ENCODE assay signal across 28 cellular contexts in the genomic region with DNA sequence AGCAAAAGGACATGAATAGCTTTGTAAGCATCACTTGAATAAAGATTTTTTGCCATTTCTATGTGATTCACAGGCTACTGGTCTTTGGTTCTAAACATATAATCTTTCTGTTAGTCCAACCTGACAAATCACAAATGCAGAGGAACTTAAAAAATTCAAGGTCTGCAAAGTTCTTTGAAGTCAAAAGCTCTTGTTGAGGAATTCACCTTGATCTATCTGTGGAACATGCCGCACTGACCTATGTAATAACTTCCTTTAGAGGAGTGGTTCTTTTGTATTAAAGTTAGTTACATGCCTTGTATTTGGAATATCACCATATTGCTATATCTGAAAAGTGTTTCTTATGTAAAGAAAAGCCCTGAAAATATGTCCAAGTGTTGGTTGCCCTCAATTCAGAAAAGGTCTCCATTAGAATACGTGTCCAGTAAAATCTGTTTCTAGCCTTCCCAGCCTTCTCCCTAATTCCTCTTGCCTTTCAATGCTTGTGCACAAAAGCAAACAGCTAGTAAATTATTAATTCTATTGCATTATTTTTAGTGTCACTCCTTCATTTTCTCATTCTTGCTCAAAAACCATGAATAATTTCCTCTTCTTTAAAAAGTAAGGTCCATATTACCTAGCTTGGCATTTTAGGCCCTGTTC.
"Had no signal": no experiment of that assay in that cellular context is flagged by ENCODE, and none has a peak within 500 bp of the region (broad histone marks: within the 10 kb centered on the region; RNA-seq: fewer than 3 reads in every experiment).

No MANE protein-coding gene starts in this region.

- H3K4me2 ChIP-seq: neural progenitor cell, smooth muscle cell had no signal

- H3K27me3 ChIP-seq: neural progenitor cell, pancreas, spleen, stomach, thyroid gland, tibial nerve, upper lobe of left lung, vagina had no signal

- H3K27ac Mint-ChIP-seq: naive B cell; naive thymus-derived CD8-positive, alpha-beta T cell; natural killer cell treated with Interleukin-12 subunit alpha and Interleukin-12 subunit beta and Interleukin-15 and Interleukin-18, amount 100 ng/mL, for 72 hours; neural progenitor cell; stimulated activated effector memory CD8-positive, alpha-beta T cell treated with anti-CD3 and anti-CD28 coated beads, Interleukin-12 subunit alpha, Interleukin-12 subunit beta, amount 100 ng/mL, for 72 hours; stimulated activated naive B cell treated with anti-CD40 and anti-IgM and Interleukin-4, amounts not matched to agents 10 μg/mL and 1 μg/mL and 100 μg/mL, for 72 hours; stimulated activated naive CD8-positive, alpha-beta T cell treated with anti-CD3 and anti-CD28 coated beads, Interleukin-15, Interleukin-2, amounts not matched to agents 100 ng/mL and 50 ng/mL, for 24 hours had no signal

- H2AFZ ChIP-seq: neural progenitor cell had no signal

- H3K4me3 Mint-ChIP-seq: naive B cell; naive thymus-derived CD8-positive, alpha-beta T cell; natural killer cell treated with Interleukin-12 subunit alpha and Interleukin-12 subunit beta and Interleukin-15 and Interleukin-18, amount 100 ng/mL, for 72 hours; neural progenitor cell; stimulated activated effector memory CD8-positive, alpha-beta T cell treated with anti-CD3 and anti-CD28 coated beads, Interleukin-12 subunit alpha, Interleukin-12 subunit beta, amount 100 ng/mL, for 72 hours; stimulated activated naive B cell treated with anti-CD40 and anti-IgM and Interleukin-4, amounts not matched to agents 10 μg/mL and 1 μg/mL and 100 μg/mL, for 72 hours; stimulated activated naive CD8-positive, alpha-beta T cell treated with anti-CD3 and anti-CD28 coated beads, Interleukin-15, Interleukin-2, amounts not matched to agents 100 ng/mL and 50 ng/mL, for 24 hours had no signal

- H3K36me3 Mint-ChIP-seq: naive B cell; naive thymus-derived CD8-positive, alpha-beta T cell; natural killer cell treated with Interleukin-12 subunit alpha and Interleukin-12 subunit beta and Interleukin-15 and Interleukin-18, amount 100 ng/mL, for 72 hours; neural progenitor cell; stimulated activated effector memory CD8-positive, alpha-beta T cell treated with anti-CD3 and anti-CD28 coated beads, Interleukin-12 subunit alpha, Interleukin-12 subunit beta, amount 100 ng/mL, for 72 hours; stimulated activated naive B cell treated with anti-CD40 and anti-IgM and Interleukin-4, amounts not matched to agents 10 μg/mL and 1 μg/mL and 100 μg/mL, for 72 hours had no signal

- H3K4me1 Mint-ChIP-seq: naive B cell; naive thymus-derived CD8-positive, alpha-beta T cell; neural progenitor cell; stimulated activated effector memory CD8-positive, alpha-beta T cell treated with anti-CD3 and anti-CD28 coated beads, Interleukin-12 subunit alpha, Interleukin-12 subunit beta, amount 100 ng/mL, for 72 hours; stimulated activated naive B cell treated with anti-CD40 and anti-IgM and Interleukin-4, amounts not matched to agents 10 μg/mL and 1 μg/mL and 100 μg/mL, for 72 hours had no signal

- H3K4me1 ChIP-seq: neural progenitor cell, prostate gland, spleen, stomach, tibial nerve, upper lobe of left lung, vagina had no signal

- FAIRE-seq: pancreas, urothelium cell line had no signal

- H3K4me3 ChIP-seq: neural progenitor cell, pancreas, prostate gland, skin epidermis, smooth muscle cell, spleen, stomach, thoracic aorta, thyroid gland, tibial nerve, upper lobe of left lung, vagina had no signal

- ATAC-seq: naive thymus-derived CD8-positive, alpha-beta T cell; natural killer cell treated with Interleukin-12 subunit alpha and Interleukin-12 subunit beta and Interleukin-15 and Interleukin-18, amount 100 ng/mL, for 72 hours; pancreas; right cardiac atrium; sciatic nerve; stimulated activated effector memory CD8-positive, alpha-beta T cell treated with anti-CD3 and anti-CD28 coated beads, Interleukin-12 subunit alpha, Interleukin-12 subunit beta, amount 100 ng/mL, for 72 hours; stimulated activated naive B cell treated with anti-CD40 and anti-IgM and Interleukin-4, amounts not matched to agents 10 μg/mL and 1 μg/mL and 100 μg/mL, for 72 hours had no signal

- H3K9me3 ChIP-seq: pancreas, prostate gland, thoracic aorta, thyroid gland, tibial nerve, upper lobe of left lung, vagina had no signal

- H3K27me3 Mint-ChIP-seq: naive B cell; naive thymus-derived CD8-positive, alpha-beta T cell; natural killer cell treated with Interleukin-12 subunit alpha and Interleukin-12 subunit beta and Interleukin-15 and Interleukin-18, amount 100 ng/mL, for 72 hours; stimulated activated naive B cell treated with anti-CD40 and anti-IgM and Interleukin-4, amounts not matched to agents 10 μg/mL and 1 μg/mL and 100 μg/mL, for 72 hours; stimulated activated naive CD8-positive, alpha-beta T cell treated with anti-CD3 and anti-CD28 coated beads, Interleukin-15, Interleukin-2, amounts not matched to agents 100 ng/mL and 50 ng/mL, for 24 hours had no signal

- DNase-seq: naive B cell; naive thymus-derived CD8-positive, alpha-beta T cell; occipital lobe; pancreas; right cardiac atrium; spleen; stimulated activated CD4-positive, alpha-beta T cell treated with anti-CD3 and anti-CD28 coated beads, Interleukin-12 subunit alpha, Interleukin-12 subunit beta, amount 100 ng/mL, for 4 hours; stimulated activated CD4-positive, alpha-beta T cell treated with anti-CD3 and anti-CD28 coated beads, Interleukin-1b, Interleukin-23, amount 100 ng/mL, for 48 hours; stimulated activated CD4-positive, alpha-beta T cell treated with anti-CD3 and anti-CD28 coated beads, Interleukin-2, amount 100 ng/mL, for 48 hours; stimulated activated CD4-positive, alpha-beta T cell treated with anti-CD3 and anti-CD28 coated beads, Interleukin-4, amount 100 ng/mL, for 24 hours; stimulated activated naive B cell treated with anti-CD40 and anti-IgM and Interleukin-4, amounts not matched to agents 10 μg/mL and 1 μg/mL and 100 μg/mL, for 72 hours; stimulated activated naive CD4-positive, alpha-beta T cell treated with Interleukin-2 at 50 U/mL for 16 hours; stomach; thyroid gland; trophoblast cell; upper lobe of left lung had no signal

- H3K9ac ChIP-seq: neural progenitor cell had no signal

- H3K27ac ChIP-seq: neural progenitor cell, pancreas, prostate gland, skin epidermis, spleen, stomach, thoracic aorta, thyroid gland, tibial nerve, upper lobe of left lung, vagina had no signal

- H3K36me3 ChIP-seq: neural progenitor cell, pancreas, prostate gland, spleen, stomach, thoracic aorta, thyroid gland, tibial nerve, upper lobe of left lung, vagina had no signal
